8 cellular contexts compared by ENCODE assay signal in genomic region chr14:24806061-24806678, GRCh38.
DNase-seq lines count a peak whose midpoint lies in the region; ATAC-seq and TF ChIP-seq lines count a peak whose summit lies in the region.

No MANE protein-coding gene starts in this region.

- DNase-seq in DMS 273 (lab: John Stamatoyannopoulos, UW; ENCODE audit: unreplicated experiment): peak; percentile 81
- DNase-seq in NCI-H146 (lab: John Stamatoyannopoulos, UW): peak; percentile 42
- peak; percentile 47 for DNase-seq in activated CD4-positive, alpha-beta T cell treated with anti-CD3 and anti-CD28 coated beads, Interleukin-2, amount 10 ng/mL, durations not matched to agents 7 days and 5 days
- DNase-seq in fibroblast of pulmonary artery (ENCODE audit: low read depth): peak; percentile 69
- DNase-seq in omental fat pad (ENCODE audit: low spot score): peak; percentile 69

- H3K27me3 Mint-ChIP-seq in activated CD4-positive, alpha-beta T cell treated with anti-CD3 and anti-CD28 coated beads, Interleukin-2, amount 10 ng/mL, durations not matched to agents 7 days and 5 days: peaks cover 10% of the 10 kb centered on the region

- no peak overlapping the region for H3K27ac Mint-ChIP-seq in activated CD4-positive, alpha-beta T cell treated with anti-CD3 and anti-CD28 coated beads, Interleukin-2, amount 10 ng/mL, durations not matched to agents 7 days and 5 days

- H3K4me3 Mint-ChIP-seq in activated CD4-positive, alpha-beta T cell treated with anti-CD3 and anti-CD28 coated beads, Interleukin-2, amount 10 ng/mL, durations not matched to agents 7 days and 5 days: no peak overlapping the region

- no peaks in the 10 kb centered on the region for H3K9me3 Mint-ChIP-seq in activated CD4-positive, alpha-beta T cell treated with anti-CD3 and anti-CD28 coated beads, Interleukin-2, amount 10 ng/mL, durations not matched to agents 7 days and 5 days

- ATAC-seq in GM19438 (IDR thresholded peaks at IDR 0.05; ENCODE audit: low read depth, unreplicated experiment) (peak; percentile 69), omental fat pad (ENCODE audit: low FRiP score) (no peak), HG03571 (IDR thresholded peaks at IDR 0.05; ENCODE audit: unreplicated experiment) (no peak), GM18520 (IDR thresholded peaks at IDR 0.05; ENCODE audit: unreplicated experiment) (no peak)

- H3K4me3 ChIP-seq in fibroblast of pulmonary artery (replicated peaks; ENCODE audit: low read depth, low read length): no peak overlapping the region

- H3K36me3 Mint-ChIP-seq in activated CD4-positive, alpha-beta T cell treated with anti-CD3 and anti-CD28 coated beads, Interleukin-2, amount 10 ng/mL, durations not matched to agents 7 days and 5 days (ENCODE audit: low read depth): no peaks in the 10 kb centered on the region

- H3K4me1 Mint-ChIP-seq in activated CD4-positive, alpha-beta T cell treated with anti-CD3 and anti-CD28 coated beads, Interleukin-2, amount 10 ng/mL, durations not matched to agents 7 days and 5 days: no peaks in the 10 kb centered on the region

- POLR2A ChIA-PET in activated CD4-positive, alpha-beta T cell treated with anti-CD3 and anti-CD28 coated beads, Interleukin-2, amount 10 ng/mL, durations not matched to agents 7 days and 5 days (lab: Charles Lee): no interaction called here

- TF ChIP-seq CTCF in fibroblast of pulmonary artery (IDR thresholded peaks at IDR 0.05; ENCODE audit: low read length, missing control alignments): peak; percentile 91
- TF ChIP-seq CTCF in omental fat pad (IDR thresholded peaks at IDR 0.05): no peak

- CTCF ChIA-PET in activated CD4-positive, alpha-beta T cell treated with anti-CD3 and anti-CD28 coated beads, Interleukin-2, amount 10 ng/mL, durations not matched to agents 7 days and 5 days (lab: Charles Lee): interaction anchor here (1.0 to 1.7 kb wide), 2 partner anchors 14 to 18 kb away, joined by 3 to 8 read pairs; no protein-coding TSS in a partner anchor
